Comparison of ENCODE assay signal across 1 cellular context in the genomic region with DNA sequence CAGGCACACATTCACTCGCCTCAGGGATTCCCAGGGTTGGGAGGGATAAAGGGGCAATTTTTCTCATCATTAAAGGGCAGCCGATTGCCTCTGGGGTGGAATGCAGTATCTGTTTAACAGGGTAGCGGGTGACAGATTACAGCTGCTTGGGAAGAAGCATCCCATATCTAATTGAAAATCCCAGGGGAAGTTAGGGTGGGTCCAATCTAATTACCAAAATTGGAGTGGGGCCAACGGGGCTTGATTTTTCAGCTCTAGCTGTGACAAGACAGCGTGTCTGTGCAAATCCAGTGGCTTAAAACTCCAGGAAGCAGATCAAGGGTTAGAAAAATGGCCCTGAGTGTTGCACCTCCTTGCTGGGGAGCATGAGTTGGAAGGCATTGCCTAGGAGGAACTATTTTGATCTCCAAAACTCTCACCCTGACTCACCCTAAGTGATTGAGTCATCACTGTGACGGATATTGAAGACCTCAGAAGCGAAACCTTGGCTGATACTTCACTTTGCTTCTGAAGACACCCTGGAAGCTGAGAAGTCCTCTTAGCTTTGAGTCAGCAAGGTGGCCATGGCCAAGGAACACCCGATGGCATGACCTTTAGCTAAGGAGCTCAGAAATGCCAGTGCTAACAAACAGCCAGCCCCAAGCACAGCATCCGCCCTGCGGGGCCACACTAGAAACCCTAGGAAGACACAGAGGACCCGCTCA.
TF ChIP-seq lines count a peak whose summit lies in the region.

No MANE protein-coding gene starts in this region.

TF ChIP-seq in K562, 482 proteins besides CTCF, POLR2A, EP300 and RAD21 (continued from another document):
- TF ChIP-seq CEBPB (tag; IDR thresholded peaks at IDR 0.05) (peak; percentile 18; the same call in 1 of the 2 replicates), TCF15 (CRISPR knock-in tag; IDR thresholded peaks at IDR 0.05) (no peak), MXD1 (CRISPR knock-in tag; IDR thresholded peaks at IDR 0.05; ENCODE audit: borderline replicate concordance, poor library complexity, severe bottlenecking) (no peak), ZNF436 (CRISPR knock-in tag; IDR thresholded peaks at IDR 0.05) (no peak), NFIC (IDR thresholded peaks at IDR 0.05) (peak; percentile 36), HNRNPUL1 (IDR thresholded peaks at IDR 0.05; ENCODE audit: low read length) (no peak)
